ENCODE assay signal across 1 cellular context in the genomic region with DNA sequence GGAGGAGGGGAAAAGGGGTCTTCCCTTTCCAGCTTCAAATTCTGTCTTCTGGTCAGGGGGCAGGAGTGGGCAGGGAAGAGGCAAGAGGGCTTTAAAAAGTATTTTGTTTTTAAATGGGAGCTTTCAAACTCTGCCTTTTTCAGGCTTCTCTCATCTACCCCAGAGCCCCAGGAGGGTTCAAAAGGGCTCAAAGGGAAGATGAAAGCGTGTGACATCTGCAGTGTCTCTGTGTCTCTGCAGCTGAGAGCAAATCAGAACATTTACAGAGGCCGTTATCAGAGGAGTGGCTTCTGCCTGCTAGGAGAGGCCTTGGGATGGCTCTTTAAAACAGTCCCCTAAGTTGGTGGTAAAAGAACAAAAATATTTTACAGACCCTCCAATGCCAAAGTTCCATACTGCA.
A peak's percentile ranks its signal among the peaks of the same experiment; 100 is the strongest.
TF ChIP-seq lines count a peak whose summit lies in the region.

No MANE protein-coding gene starts in this region.

TF ChIP-seq in IMR-90, 13 proteins besides CTCF, POLR2A, EP300 and RAD21:
- TF ChIP-seq NFE2L2 (IDR thresholded peaks at IDR 0.05; ENCODE audit: low read depth, low read length) (no peak), MXI1 (IDR thresholded peaks at IDR 0.05; ENCODE audit: borderline replicate concordance, low read depth, low read length) (no peak), MAZ (IDR thresholded peaks at IDR 0.05; ENCODE audit: borderline replicate concordance, low read depth, low read length) (0 out of 2 replicates have a peak, but pooled peaks have one; percentile 1)
